In genomic region chr5:32714836-32715235, GRCh38 we compare ENCODE assay signal across 20 cellular contexts. TPM values are rescaled to one million over a fixed set of nuclear protein-coding genes. Genes with fewer than 3 reads are reported as not detected.
DNase-seq lines count a peak whose midpoint lies in the region; ATAC-seq and TF ChIP-seq lines count a peak whose summit lies in the region.
"Had no signal": no experiment of that assay in that cellular context is flagged by ENCODE, and none has a peak within 500 bp of the region (broad histone marks: within the 10 kb centered on the region; RNA-seq: fewer than 3 reads in every experiment).

No MANE protein-coding gene starts in this region.

- peak overlapping the region; percentile 73 for H3K4me2 ChIP-seq in osteoblast (ENCODE audit: insufficient read depth, low read length)

- peaks cover 69% of the 10 kb centered on the region for H3K79me2 ChIP-seq in osteoblast (ENCODE audit: insufficient read depth, low read length)

- H3K27ac ChIP-seq in heart right ventricle = peak overlapping the region in 6 of 10 donors; percentile 40 to 96 (median 89)
- peak overlapping the region; percentile 71 for H3K27ac ChIP-seq in osteoblast (ENCODE audit: low read depth, low read length)
- H3K27ac ChIP-seq: body of pancreas, epithelial cell of prostate had no signal

- H3K4me3 ChIP-seq in heart right ventricle (peak overlapping the region in 4 of 10 donors; percentile 65 to 72 (median 70)), osteoblast (ENCODE audit: insufficient read depth, low read length) (peak overlapping the region; percentile 83)
- H3K4me3 ChIP-seq: body of pancreas had no signal

- no peak for DNase-seq in heart right ventricle
- no peak for DNase-seq in Right ventricle myocardium inferior (ENCODE audit: missing footprints)
- peak; percentile 17 for DNase-seq in fibroblast of peridontal ligament (ENCODE audit: extremely low read depth)
- DNase-seq in osteoblast (ENCODE audit: insufficient read length, low spot score, missing footprints) = peak; percentile 69
- DNase-seq in COR-L47 (lab: John Stamatoyannopoulos, UW) = no peak
- DNase-seq in activated CD4-positive, alpha-beta T cell treated with anti-CD3 and anti-CD28 coated beads for 48 hours = no peak
- no peak for DNase-seq in kidney tubule cell (ENCODE audit: low spot score)
- DNase-seq in stimulated activated naive CD4-positive, alpha-beta T cell (lab: John Stamatoyannopoulos, UW) = no peak
- DNase-seq: activated CD4-positive, alpha-beta T cell treated with anti-CD3 and anti-CD28 coated beads, Interleukin-2, amount 50 U/mL, for 1 hour; activated naive CD4-positive, alpha-beta T cell treated with anti-CD3 and anti-CD28 coated beads for 36 hours; activated T-cell treated with anti-CD3 and anti-CD28 coated beads for 4 hours; body of pancreas; dermis blood vessel endothelial cell; GOT3; naive thymus-derived CD8-positive, alpha-beta T cell; NCI-H187; posterior cingulate gyrus; spleen; SW 1271 had no signal

- H4K20me1 ChIP-seq in osteoblast (ENCODE audit: insufficient read depth, low read length) = peaks cover 8% of the 10 kb centered on the region

- no peak for ATAC-seq in heart right ventricle
- no peak for ATAC-seq in Right ventricle myocardium inferior
- ATAC-seq: body of pancreas; naive thymus-derived CD8-positive, alpha-beta T cell had no signal

- peaks cover 0 to 24% (median 3%) of the 10 kb centered on the region in 11 donors for H3K9me3 ChIP-seq in heart right ventricle
- H3K9me3 ChIP-seq in osteoblast (ENCODE audit: low read depth, low read length) = no peaks in the 10 kb centered on the region
- H3K9me3 ChIP-seq: body of pancreas had no signal

- intact Hi-C loops in heart right ventricle (cut with DNase I) (loop anchor here in 7 of 10 donors (5.0 to 10.0 kb wide), 8 partner anchors 137 to 707 kb away; no protein-coding TSS in a partner anchor), Right ventricle myocardium inferior (cut with DNase I) (loop anchor here (5.0 kb wide), 3 partner anchors 137 to 707 kb away; no protein-coding TSS in a partner anchor)

- 58 to 65% methylated on average over 4 of the region's 4 CpGs for WGBS in heart right ventricle, 2 donors

- H2AFZ ChIP-seq in osteoblast (ENCODE audit: low read length) = no peak overlapping the region

- peaks cover 0 to 12% (median 0%) of the 10 kb centered on the region in 9 donors for H3K36me3 ChIP-seq in heart right ventricle
- H3K36me3 ChIP-seq in osteoblast (ENCODE audit: insufficient read depth, low read length) = peaks cover 11% of the 10 kb centered on the region
- H3K36me3 ChIP-seq: spleen had no signal

- no peak for TF ChIP-seq CTCF in heart right ventricle (IDR thresholded peaks at IDR 0.05)
- TF ChIP-seq CTCF in osteoblast (IDR thresholded peaks at IDR 0.05; ENCODE audit: extremely low read depth, low read depth, low read length) = no peak

- peaks cover 7 to 46% (median 23%) of the 10 kb centered on the region in 9 donors for H3K4me1 ChIP-seq in heart right ventricle
- H3K4me1 ChIP-seq in osteoblast (ENCODE audit: insufficient read depth, low read length) = peaks cover 23% of the 10 kb centered on the region

- H3K27me3 ChIP-seq in heart right ventricle (peaks cover 0 to 64% (median 27%) of the 10 kb centered on the region in 7 donors), osteoblast (ENCODE audit: insufficient read depth, low read length) (no peaks in the 10 kb centered on the region)

RNA-seq across cellular contexts. Expression of gene NPR3, which starts 3.7 kb away (rescaled TPM):
- 100 to 1,000 TPM in 3 of 10 donors, 10 to 100 TPM in 7; 10.5 to 135 (median 53.5) TPM for total RNA-seq in heart right ventricle
- 1 to 10 TPM; 6.0 to 6.2 TPM for polyA plus RNA-seq in heart right ventricle
- total RNA-seq in Right ventricle myocardium inferior = 10.6 TPM
- total RNA-seq in osteoblast = 73.1 and 92.3 TPM in 2 replicates

Comparison
In these comparisons a context has a peak if more than half of its experiments do, and no peak if none do; other contexts are left out.
1. DNase-seq: peak in fibroblast of peridontal ligament (single experiment) and osteoblast (single experiment); none in heart right ventricle (0 of 2), Right ventricle myocardium inferior (single experiment), COR-L47 (single experiment), activated CD4-positive, alpha-beta T cell treated with anti-CD3 and anti-CD28 coated beads for 48 hours (single experiment), kidney tubule cell (single experiment) and stimulated activated naive CD4-positive, alpha-beta T cell (0 of 6).